ENCODE assay signal across 9 cellular contexts in genomic region chr5:146130440-146131045, GRCh38. TPM values are rescaled to one million over a fixed set of nuclear protein-coding genes. Genes with fewer than 3 reads are reported as not detected.
DNase-seq lines count a peak whose midpoint lies in the region; ATAC-seq and TF ChIP-seq lines count a peak whose summit lies in the region.
"Had no signal": no experiment of that assay in that cellular context is flagged by ENCODE, and none has a peak within 500 bp of the region (broad histone marks: within the 10 kb centered on the region; RNA-seq: fewer than 3 reads in every experiment).

No MANE protein-coding gene starts in this region.

- ATAC-seq in natural killer cell, result no peak
- ATAC-seq in natural killer cell treated with Interleukin-12 subunit alpha and Interleukin-12 subunit beta and Interleukin-15 and Interleukin-18, amount 100 ng/mL, for 72 hours, result no peak
- no peak for ATAC-seq in RWPE2 (ENCODE audit: low read depth)

- peaks cover 99% of the 10 kb centered on the region for H3K36me3 ChIP-seq in RWPE2 (ENCODE audit: low read depth)

- no peak for DNase-seq in natural killer cell
- DNase-seq in natural killer cell treated with Interleukin-12 subunit alpha and Interleukin-12 subunit beta and Interleukin-15 and Interleukin-18, amount 100 ng/mL, for 72 hours (ENCODE audit: low spot score), result no peak
- DNase-seq in RWPE2 (ENCODE audit: low spot score), result no peak
- no peak for DNase-seq in glutamatergic neuron
- no peak for DNase-seq in type B pancreatic cell (ENCODE audit: extremely low spot score, unreplicated experiment)
- no peak for DNase-seq in activated CD4-positive, CD25-positive, alpha-beta regulatory T cell (lab: John Stamatoyannopoulos, UW)
- DNase-seq in substantia nigra (lab: John Stamatoyannopoulos, UW), result no peak
- no peak for DNase-seq in activated CD4-positive, alpha-beta T cell treated with anti-CD3 and anti-CD28 coated beads, Interleukin-2, amount 10 ng/mL, durations not matched to agents 24 days and 14 days
- DNase-seq: activated naive CD8-positive, alpha-beta T cell treated with anti-CD3 and anti-CD28 coated beads, Interleukin-2, amount 10 ng/mL, durations not matched to agents 7 days and 5 days had no signal

- no peaks in the 10 kb centered on the region for H3K4me1 ChIP-seq in RWPE2 (ENCODE audit: insufficient read depth, poor library complexity, severe bottlenecking)

- H3K27me3 Mint-ChIP-seq in natural killer cell (ENCODE audit: low read depth in 2 of 2), result no peaks in the 10 kb centered on the region
- H3K27me3 Mint-ChIP-seq in natural killer cell treated with Interleukin-12 subunit alpha and Interleukin-12 subunit beta and Interleukin-15 and Interleukin-18, amount 100 ng/mL, for 72 hours, result no peaks in the 10 kb centered on the region
- H3K27me3 Mint-ChIP-seq in glutamatergic neuron (ENCODE audit: unreplicated experiment), result no peaks in the 10 kb centered on the region
- H3K27me3 Mint-ChIP-seq in type B pancreatic cell, result no peaks in the 10 kb centered on the region
- no peaks in the 10 kb centered on the region for H3K27me3 Mint-ChIP-seq in activated CD4-positive, alpha-beta T cell treated with anti-CD3 and anti-CD28 coated beads, Interleukin-2, amount 10 ng/mL, durations not matched to agents 24 days and 14 days
- H3K27me3 Mint-ChIP-seq: activated naive CD8-positive, alpha-beta T cell treated with anti-CD3 and anti-CD28 coated beads, Interleukin-2, amount 10 ng/mL, durations not matched to agents 7 days and 5 days had no signal

- H3K27me3 ChIP-seq in RWPE2 (ENCODE audit: insufficient read depth, poor library complexity, severe bottlenecking), result no peaks in the 10 kb centered on the region

- H3K4me3 Mint-ChIP-seq in natural killer cell (no peak overlapping the region), glutamatergic neuron (ENCODE audit: unreplicated experiment) (no peak overlapping the region), type B pancreatic cell (no peak overlapping the region)
- H3K4me3 Mint-ChIP-seq in natural killer cell treated with Interleukin-12 subunit alpha and Interleukin-12 subunit beta and Interleukin-15 and Interleukin-18, amount 100 ng/mL, for 72 hours, result no peak overlapping the region
- H3K4me3 Mint-ChIP-seq in activated CD4-positive, alpha-beta T cell treated with anti-CD3 and anti-CD28 coated beads, Interleukin-2, amount 10 ng/mL, durations not matched to agents 24 days and 14 days, result no peak overlapping the region
- H3K4me3 Mint-ChIP-seq: activated naive CD8-positive, alpha-beta T cell treated with anti-CD3 and anti-CD28 coated beads, Interleukin-2, amount 10 ng/mL, durations not matched to agents 7 days and 5 days had no signal

- H3K4me1 Mint-ChIP-seq in natural killer cell, result no peaks in the 10 kb centered on the region
- H3K4me1 Mint-ChIP-seq in natural killer cell treated with Interleukin-12 subunit alpha and Interleukin-12 subunit beta and Interleukin-15 and Interleukin-18, amount 100 ng/mL, for 72 hours (ENCODE audit: low read depth in 2 of 2), result no peaks in the 10 kb centered on the region
- no peaks in the 10 kb centered on the region for H3K4me1 Mint-ChIP-seq in glutamatergic neuron (ENCODE audit: low read depth, unreplicated experiment)
- H3K4me1 Mint-ChIP-seq in type B pancreatic cell (ENCODE audit: unreplicated experiment), result no peaks in the 10 kb centered on the region
- H3K4me1 Mint-ChIP-seq in activated CD4-positive, alpha-beta T cell treated with anti-CD3 and anti-CD28 coated beads, Interleukin-2, amount 10 ng/mL, durations not matched to agents 24 days and 14 days, result no peaks in the 10 kb centered on the region
- H3K4me1 Mint-ChIP-seq: activated naive CD8-positive, alpha-beta T cell treated with anti-CD3 and anti-CD28 coated beads, Interleukin-2, amount 10 ng/mL, durations not matched to agents 7 days and 5 days had no signal

- H3K9me3 Mint-ChIP-seq in natural killer cell (no peaks in the 10 kb centered on the region), glutamatergic neuron (ENCODE audit: unreplicated experiment) (no peaks in the 10 kb centered on the region), type B pancreatic cell (no peaks in the 10 kb centered on the region)
- no peaks in the 10 kb centered on the region for H3K9me3 Mint-ChIP-seq in natural killer cell treated with Interleukin-12 subunit alpha and Interleukin-12 subunit beta and Interleukin-15 and Interleukin-18, amount 100 ng/mL, for 72 hours
- no peaks in the 10 kb centered on the region for H3K9me3 Mint-ChIP-seq in activated CD4-positive, alpha-beta T cell treated with anti-CD3 and anti-CD28 coated beads, Interleukin-2, amount 10 ng/mL, durations not matched to agents 24 days and 14 days
- H3K9me3 Mint-ChIP-seq: activated naive CD8-positive, alpha-beta T cell treated with anti-CD3 and anti-CD28 coated beads, Interleukin-2, amount 10 ng/mL, durations not matched to agents 7 days and 5 days had no signal

- no peak overlapping the region for H3K27ac Mint-ChIP-seq in natural killer cell
- H3K27ac Mint-ChIP-seq in natural killer cell treated with Interleukin-12 subunit alpha and Interleukin-12 subunit beta and Interleukin-15 and Interleukin-18, amount 100 ng/mL, for 72 hours, result no peak overlapping the region
- no peak overlapping the region for H3K27ac Mint-ChIP-seq in glutamatergic neuron (ENCODE audit: unreplicated experiment)
- no peak overlapping the region for H3K27ac Mint-ChIP-seq in type B pancreatic cell
- no peak overlapping the region for H3K27ac Mint-ChIP-seq in activated CD4-positive, alpha-beta T cell treated with anti-CD3 and anti-CD28 coated beads, Interleukin-2, amount 10 ng/mL, durations not matched to agents 24 days and 14 days
- H3K27ac Mint-ChIP-seq: activated naive CD8-positive, alpha-beta T cell treated with anti-CD3 and anti-CD28 coated beads, Interleukin-2, amount 10 ng/mL, durations not matched to agents 7 days and 5 days had no signal

- H3K36me3 Mint-ChIP-seq in natural killer cell, result peaks cover 10% of the 10 kb centered on the region
- peaks cover 13% of the 10 kb centered on the region for H3K36me3 Mint-ChIP-seq in natural killer cell treated with Interleukin-12 subunit alpha and Interleukin-12 subunit beta and Interleukin-15 and Interleukin-18, amount 100 ng/mL, for 72 hours
- H3K36me3 Mint-ChIP-seq in glutamatergic neuron (ENCODE audit: unreplicated experiment), result no peaks in the 10 kb centered on the region
- H3K36me3 Mint-ChIP-seq in type B pancreatic cell, result peaks cover 25% of the 10 kb centered on the region
- peaks cover 48% of the 10 kb centered on the region for H3K36me3 Mint-ChIP-seq in activated CD4-positive, alpha-beta T cell treated with anti-CD3 and anti-CD28 coated beads, Interleukin-2, amount 10 ng/mL, durations not matched to agents 24 days and 14 days (ENCODE audit: low read depth)

- no peaks in the 10 kb centered on the region for H3K9me3 ChIP-seq in RWPE2 (ENCODE audit: severe bottlenecking)

- TF ChIP-seq CTCF in natural killer cell (IDR thresholded peaks at IDR 0.05) (peak; percentile 18), RWPE2 (IDR thresholded peaks at IDR 0.05; ENCODE audit: poor library complexity, severe bottlenecking) (peak; percentile 87), glutamatergic neuron (IDR thresholded peaks at IDR 0.05; ENCODE audit: partially characterized antibody, unreplicated experiment) (peak; percentile 71), type B pancreatic cell (conservative IDR thresholded peaks at IDR 0.05) (peak; percentile 77)

- H3K4me3 ChIP-seq in RWPE2 (ENCODE audit: severe bottlenecking), result no peak overlapping the region

- intact Hi-C loops in natural killer cell (cut with micrococcal nuclease), result loop anchor here (2.0 kb wide), 1 partner anchor 1928 kb away; no protein-coding TSS in a partner anchor
- intact Hi-C loops in activated CD4-positive, alpha-beta T cell treated with anti-CD3 and anti-CD28 coated beads, Interleukin-2, amount 10 ng/mL, durations not matched to agents 24 days and 14 days (cut with micrococcal nuclease), result loop anchor here (5.0 kb wide), 1 partner anchor 1928 kb away; no protein-coding TSS in a partner anchor

- H3K27ac ChIP-seq in RWPE2 (ENCODE audit: poor library complexity, severe bottlenecking), result no peak overlapping the region
- H3K27ac ChIP-seq in substantia nigra (ENCODE audit: low read depth, low read length, poor library complexity, severe bottlenecking), result no peak overlapping the region

RNA-seq across cellular contexts. Expression of gene PLAC8L1, which starts 25.2 kb away (rescaled TPM):
- total RNA-seq in natural killer cell, result under 1 TPM in 1 of 3 donors, not detected in 2; 0.45 TPM
- 1 to 10 TPM in 1 of 2 donors, not detected in 1; 2.5 TPM for total RNA-seq in natural killer cell treated with Interleukin-12 subunit alpha and Interleukin-12 subunit beta and Interleukin-15 and Interleukin-18, amount 100 ng/mL, for 72 hours
- total RNA-seq in glutamatergic neuron (ENCODE audit: unreplicated experiment), result 2.2 TPM
- 0.95 and 2.4 TPM in 2 replicates for total RNA-seq in type B pancreatic cell (ENCODE audit: low replicate concordance)
- total RNA-seq in activated CD4-positive, alpha-beta T cell treated with anti-CD3 and anti-CD28 coated beads, Interleukin-2, amount 10 ng/mL, durations not matched to agents 24 days and 14 days, result 0.57 and 1.2 TPM in 2 replicates

RNA-seq across cellular contexts. Expression of gene LARS1, which starts 51.9 kb away (rescaled TPM):
- 10 to 100 TPM; 50.5 to 83.9 (median 56.9) TPM for total RNA-seq in natural killer cell
- total RNA-seq in natural killer cell treated with Interleukin-12 subunit alpha and Interleukin-12 subunit beta and Interleukin-15 and Interleukin-18, amount 100 ng/mL, for 72 hours, result 100 to 1,000 TPM; 109 to 118 TPM
- total RNA-seq in glutamatergic neuron (ENCODE audit: unreplicated experiment), result 194 TPM
- total RNA-seq in type B pancreatic cell (ENCODE audit: low replicate concordance), result 120 and 142 TPM in 2 replicates
- 152 and 154 TPM in 2 replicates for total RNA-seq in activated CD4-positive, alpha-beta T cell treated with anti-CD3 and anti-CD28 coated beads, Interleukin-2, amount 10 ng/mL, durations not matched to agents 24 days and 14 days

Comparison
In these comparisons a context has a peak if more than half of its experiments do, and no peak if none do; other contexts are left out.
1. CTCF ChIP-seq: peak in every context shown above with its lines; median percentile 87 in RWPE2; 77 in type B pancreatic cell; 71 in glutamatergic neuron; 18 in natural killer cell.